8 cellular contexts compared by ENCODE assay signal in genomic region chr13:42049454-42049780, GRCh38. TPM values are rescaled to one million over a fixed set of nuclear protein-coding genes. Genes with fewer than 3 reads are reported as not detected.
A peak's percentile ranks its signal among the peaks of the same experiment; 100 is the strongest.
DNase-seq lines count a peak whose midpoint lies in the region; ATAC-seq, FAIRE-seq and TF ChIP-seq lines count a peak whose summit lies in the region.

No MANE protein-coding gene starts in this region.

- TF ChIP-seq CTCF in Panc1 (IDR thresholded peaks at IDR 0.05) (no peak), fibroblast of mammary gland (conservative IDR thresholded peaks at IDR 0.05; ENCODE audit: control insufficient read depth, insufficient read depth, low read depth, low read length) (no peak), gastrocnemius medialis (IDR thresholded peaks at IDR 0.05 in 4 of 5, conservative IDR thresholded peaks at IDR 0.05 in 1 of 5) (no peak), GM13976 (IDR thresholded peaks at IDR 0.05; ENCODE audit: borderline replicate concordance, control extremely low read depth, extremely low read depth, insufficient read depth, missing control alignments) (no peak)

- intact Hi-C loops in activated naive CD4-positive, alpha-beta T cell treated with anti-CD3 and anti-CD28 coated beads for 36 hours (cut with micrococcal nuclease), result loop anchor here (2.0 to 10.0 kb wide), 8 partner anchors 63 to 987 kb away; partner anchors contain the start of genes AKAP11 and WBP4
- intact Hi-C loops in Panc1 (cut with micrococcal nuclease; ENCODE audit: unreplicated experiment) (loop anchor here (10.0 kb wide), 1 partner anchor 95 kb away; no protein-coding TSS in a partner anchor), gastrocnemius medialis (cut with DNase I; ENCODE audit: low total_unique reads) (loop anchor here (5.0 to 10.0 kb wide), 4 partner anchors 63 to 985 kb away; partner anchors contain the start of genes AKAP11, NAA16 and WBP4)

- in situ Hi-C loops in Panc1 (cut with HindIII; ENCODE audit: low pct_unique_long_range_greater_than_20kb, low sequenced_read_pairs) (no loop called here), gastrocnemius medialis (cut with MboI; ENCODE audit: low sequenced_read_pairs in 4 of 4) (loop anchor here in 1 of 4 donors (10.0 kb wide), 1 partner anchor 385 kb away; no protein-coding TSS in a partner anchor), GM13976 (cut with MboI; ENCODE audit: low sequenced_read_pairs, unreplicated experiment) (no loop called here)

- DNase-seq in activated naive CD4-positive, alpha-beta T cell treated with anti-CD3 and anti-CD28 coated beads for 36 hours, result no peak
- DNase-seq in activated naive CD4-positive, alpha-beta T cell treated with anti-CD3 and anti-CD28 coated beads, Interleukin-2, amount 50 U/mL, for 16 hours, result no peak
- no peak for DNase-seq in Panc1 (ENCODE audit: low read depth, low spot score)
- DNase-seq in fibroblast of mammary gland (ENCODE audit: low read depth), result no peak
- no peak for DNase-seq in gastrocnemius medialis
- DNase-seq in HTR-8/SVneo (ENCODE audit: insufficient read length, low spot score), result no peak
- DNase-seq in foreskin melanocyte, result no peak
- DNase-seq in GM13976 (ENCODE audit: low spot score), result no peak

- peaks cover 3% of the 10 kb centered on the region for H3K27me3 Mint-ChIP-seq in activated naive CD4-positive, alpha-beta T cell treated with anti-CD3 and anti-CD28 coated beads for 36 hours (ENCODE audit: low read depth)

- no TSS peak for BruUV-seq in Panc1 (replicated peaks; lab: Mats Ljungman, UMichigan)

- H3K4me1 Mint-ChIP-seq in activated naive CD4-positive, alpha-beta T cell treated with anti-CD3 and anti-CD28 coated beads for 36 hours (ENCODE audit: low read depth), result peaks cover 24% of the 10 kb centered on the region

- no peaks in the 10 kb centered on the region for H3K27me3 ChIP-seq in Panc1 (ENCODE audit: control insufficient read depth, insufficient read depth, low read length)
- H3K27me3 ChIP-seq in gastrocnemius medialis, result no peaks in the 10 kb centered on the region

- POLR2A ChIA-PET in Panc1 (lab: Charles Lee), result no interaction called here

- H3K9me3 Mint-ChIP-seq in activated naive CD4-positive, alpha-beta T cell treated with anti-CD3 and anti-CD28 coated beads for 36 hours, result no peaks in the 10 kb centered on the region

- peak overlapping the region; percentile 51 to 65 for H3K4me3 ChIP-seq in Panc1 (ENCODE audit: low read depth in 2 of 2, low read length in 2 of 2)
- H3K4me3 ChIP-seq in fibroblast of mammary gland (ENCODE audit: control insufficient read depth, low read depth, low read length), result peak overlapping the region; percentile 71
- peak overlapping the region; percentile 67 to 95 (median 88) for H3K4me3 ChIP-seq in gastrocnemius medialis

- CTCF ChIA-PET in activated naive CD4-positive, alpha-beta T cell treated with anti-CD3 and anti-CD28 coated beads for 36 hours (lab: Charles Lee), result no interaction called here
- CTCF ChIA-PET in Panc1 (lab: Charles Lee), result no interaction called here

- H3K4me1 ChIP-seq in Panc1 (ENCODE audit: control insufficient read depth, insufficient read depth, low read length) (peaks cover 22% of the 10 kb centered on the region), gastrocnemius medialis (peaks cover 3 to 10% of the 10 kb centered on the region in 2 donors)

- no peak for FAIRE-seq in HTR-8/SVneo (lab: Jason Lieb, UNC)

- ATAC-seq in Panc1, result peak; percentile 39
- ATAC-seq in gastrocnemius medialis, result peak in 1 of 2 donors; percentile 5

- H3K36me3 ChIP-seq in Panc1 (ENCODE audit: control insufficient read depth, insufficient read depth, low read length) (no peaks in the 10 kb centered on the region; the same call in 1 of the 2 replicates), gastrocnemius medialis (no peaks in the 10 kb centered on the region)

- peak overlapping the region; percentile 89 for H3K4me3 Mint-ChIP-seq in activated naive CD4-positive, alpha-beta T cell treated with anti-CD3 and anti-CD28 coated beads for 36 hours

- H3K9me3 ChIP-seq in Panc1 (ENCODE audit: control insufficient read depth, insufficient read depth, low read depth, low read length) (no peaks in the 10 kb centered on the region), gastrocnemius medialis (no peaks in the 10 kb centered on the region)

- peak overlapping the region; percentile 24 for H3K27ac Mint-ChIP-seq in activated naive CD4-positive, alpha-beta T cell treated with anti-CD3 and anti-CD28 coated beads for 36 hours

- peak overlapping the region; percentile 83 for H3K27ac ChIP-seq in Panc1 (ENCODE audit: low read length)
- peak overlapping the region; percentile 53 to 83 (median 72) for H3K27ac ChIP-seq in gastrocnemius medialis

- peaks cover 4% of the 10 kb centered on the region for H3K36me3 Mint-ChIP-seq in activated naive CD4-positive, alpha-beta T cell treated with anti-CD3 and anti-CD28 coated beads for 36 hours (ENCODE audit: low read depth)

- TF ChIP-seq POLR2A in gastrocnemius medialis (IDR thresholded peaks at IDR 0.05), result no peak

RNA-seq across cellular contexts. Expression of gene DGKH, which starts 1.0 kb away (rescaled TPM):
- total RNA-seq in activated naive CD4-positive, alpha-beta T cell treated with anti-CD3 and anti-CD28 coated beads for 36 hours, result 10 to 100 TPM; 12.6 to 13.7 TPM
- total RNA-seq in Panc1 (2021; ENCODE audit: unreplicated experiment), result 22.8 TPM
- polyA plus RNA-seq in Panc1 (2012; ENCODE audit: insufficient read length), result 4.9 TPM
- 1 to 10 TPM; 2.2 to 3.7 (median 3.0) TPM for total RNA-seq in gastrocnemius medialis
